21 cellular contexts compared by ENCODE assay signal in genomic region chr2:72819501-72819900, GRCh38.
"Had no signal": no experiment of that assay in that cellular context is flagged by ENCODE, and none has a peak within 500 bp of the region (broad histone marks: within the 10 kb centered on the region; RNA-seq: fewer than 3 reads in every experiment).

No MANE protein-coding gene starts in this region.

- H3K4me3 Mint-ChIP-seq: immature natural killer cell; memory B cell; natural killer cell treated with Interleukin-12 subunit alpha and Interleukin-12 subunit beta and Interleukin-15 and Interleukin-18, amount 100 ng/mL, for 72 hours; neural crest cell; stimulated activated memory B cell treated with anti-CD40 and anti-IgM and Interleukin-4, amounts not matched to agents 10 μg/mL and 1 μg/mL and 100 μg/mL, for 72 hours had no signal

- H3K27me3 Mint-ChIP-seq: memory B cell; stimulated activated memory B cell treated with anti-CD40 and anti-IgM and Interleukin-4, amounts not matched to agents 10 μg/mL and 1 μg/mL and 100 μg/mL, for 72 hours; type B pancreatic cell had no signal

- DNase-seq: cortex of kidney; effector CD4-positive, alpha-beta T cell; hypothalamus; immature natural killer cell; islet precursor cell; kidney glomerular epithelial cell; naive B cell; pancreas; stimulated activated CD4-positive, alpha-beta T cell treated with anti-CD3 and anti-CD28 coated beads, Interleukin-2, amount 100 ng/mL, for 24 hours; stimulated activated CD4-positive, alpha-beta T cell treated with anti-CD3 and anti-CD28 coated beads, Interleukin-4, amount 100 ng/mL, for 4 hours; stimulated activated naive CD8-positive, alpha-beta T cell treated with anti-CD3 and anti-CD28 coated beads, Interleukin-15, Interleukin-2, amounts not matched to agents 100 U/mL and 50 U/mL, for 24 hours; substantia nigra; testis; tibial artery had no signal

- H3K9me3 Mint-ChIP-seq: immature natural killer cell; memory B cell; naive B cell; natural killer cell treated with Interleukin-12 subunit alpha and Interleukin-12 subunit beta and Interleukin-15 and Interleukin-18, amount 100 ng/mL, for 72 hours; neural crest cell; stimulated activated memory B cell treated with anti-CD40 and anti-IgM and Interleukin-4, amounts not matched to agents 10 μg/mL and 1 μg/mL and 100 μg/mL, for 72 hours had no signal

- H3K36me3 Mint-ChIP-seq: natural killer cell treated with Interleukin-12 subunit alpha and Interleukin-12 subunit beta and Interleukin-15 and Interleukin-18, amount 100 ng/mL, for 72 hours had no signal

- H3K27ac Mint-ChIP-seq: immature natural killer cell; memory B cell; naive B cell; natural killer cell treated with Interleukin-12 subunit alpha and Interleukin-12 subunit beta and Interleukin-15 and Interleukin-18, amount 100 ng/mL, for 72 hours; stimulated activated memory B cell treated with anti-CD40 and anti-IgM and Interleukin-4, amounts not matched to agents 10 μg/mL and 1 μg/mL and 100 μg/mL, for 72 hours; type B pancreatic cell had no signal

- ATAC-seq: left lobe of liver; natural killer cell treated with Interleukin-12 subunit alpha and Interleukin-12 subunit beta and Interleukin-15 and Interleukin-18, amount 100 ng/mL, for 72 hours; sciatic nerve; stimulated activated memory B cell treated with anti-CD40 and anti-IgM and Interleukin-4, amounts not matched to agents 10 μg/mL and 1 μg/mL and 100 μg/mL, for 72 hours; stimulated activated naive CD8-positive, alpha-beta T cell treated with anti-CD3 and anti-CD28 coated beads, Interleukin-15, Interleukin-2, amounts not matched to agents 100 U/mL and 50 U/mL, for 24 hours had no signal
